ENCODE assay signal across 20 cellular contexts in the genomic region with DNA sequence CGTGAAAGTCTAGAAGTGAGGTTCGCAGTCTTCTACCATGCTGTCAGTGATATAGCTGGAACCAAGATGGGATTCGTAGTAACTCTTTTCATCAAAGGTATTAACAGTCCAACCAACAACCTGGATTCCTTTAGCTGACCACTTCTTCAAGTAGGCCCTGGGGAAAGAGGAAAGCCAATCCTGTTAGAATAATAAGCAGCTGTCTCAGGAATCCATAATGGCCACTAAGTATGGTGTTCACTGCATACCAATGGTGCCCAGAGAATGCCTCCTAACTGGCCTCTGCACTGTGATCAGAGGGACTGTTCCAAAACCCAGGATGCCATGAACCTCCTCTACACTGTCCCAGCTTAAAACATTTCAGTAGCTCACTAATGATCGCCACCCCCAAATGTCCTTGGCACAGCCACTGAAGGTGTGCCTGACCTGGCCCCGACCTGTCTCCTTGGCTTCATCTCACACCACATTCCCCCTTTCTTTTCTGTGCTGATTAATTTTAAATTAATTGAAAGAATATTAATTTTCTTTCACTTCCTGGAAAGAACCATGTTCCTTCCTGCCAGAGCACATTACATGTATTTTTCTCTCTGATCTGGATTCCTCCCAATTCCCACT.
"Had no signal": no experiment of that assay in that cellular context is flagged by ENCODE, and none has a peak within 500 bp of the region (broad histone marks: within the 10 kb centered on the region; RNA-seq: fewer than 3 reads in every experiment).

No MANE protein-coding gene starts in this region.

- H3K4me1 ChIP-seq: sigmoid colon, suprapubic skin, uterus had no signal

- H3K27ac Mint-ChIP-seq: type B pancreatic cell had no signal

- H3K4me3 ChIP-seq: coronary artery, heart left ventricle, lung, sigmoid colon, suprapubic skin, thyroid gland, uterus had no signal

- H3K27me3 Mint-ChIP-seq: naive thymus-derived CD8-positive, alpha-beta T cell; type B pancreatic cell had no signal

- H3K9me3 ChIP-seq: heart left ventricle, neutrophil, sigmoid colon, suprapubic skin, thyroid gland, uterus had no signal

- H3K4me1 Mint-ChIP-seq: naive thymus-derived CD8-positive, alpha-beta T cell had no signal

- H3K9me3 Mint-ChIP-seq: naive thymus-derived CD8-positive, alpha-beta T cell; type B pancreatic cell had no signal

- H3K27ac ChIP-seq: coronary artery, heart left ventricle, neutrophil, sigmoid colon, suprapubic skin, thyroid gland, uterus had no signal

- H3K27me3 ChIP-seq: heart left ventricle, neutrophil, sigmoid colon, suprapubic skin, thyroid gland, uterus had no signal

- DNase-seq: effector CD8-positive, alpha-beta T cell; heart left ventricle; hippocampal formation; left colon; left ventricle myocardium superior; mesendoderm; naive thymus-derived CD8-positive, alpha-beta T cell; posterior cingulate gyrus; sigmoid colon; small intestine; stimulated activated CD4-positive, alpha-beta T cell treated with anti-CD3 and anti-CD28 coated beads, Interleukin-12 subunit alpha, Interleukin-12 subunit beta, amount 100 ng/mL, for 4 hours; stimulated activated naive CD4-positive, alpha-beta T cell treated with Interleukin-2 at 50 U/mL for 16 hours; thyroid gland; uterus had no signal

- H3K4me3 Mint-ChIP-seq: naive thymus-derived CD8-positive, alpha-beta T cell; type B pancreatic cell had no signal

- H3K36me3 ChIP-seq: uterus had no signal

- FAIRE-seq: frontal cortex, small intestine had no signal
